19 cellular contexts compared by ENCODE assay signal in the genomic region with DNA sequence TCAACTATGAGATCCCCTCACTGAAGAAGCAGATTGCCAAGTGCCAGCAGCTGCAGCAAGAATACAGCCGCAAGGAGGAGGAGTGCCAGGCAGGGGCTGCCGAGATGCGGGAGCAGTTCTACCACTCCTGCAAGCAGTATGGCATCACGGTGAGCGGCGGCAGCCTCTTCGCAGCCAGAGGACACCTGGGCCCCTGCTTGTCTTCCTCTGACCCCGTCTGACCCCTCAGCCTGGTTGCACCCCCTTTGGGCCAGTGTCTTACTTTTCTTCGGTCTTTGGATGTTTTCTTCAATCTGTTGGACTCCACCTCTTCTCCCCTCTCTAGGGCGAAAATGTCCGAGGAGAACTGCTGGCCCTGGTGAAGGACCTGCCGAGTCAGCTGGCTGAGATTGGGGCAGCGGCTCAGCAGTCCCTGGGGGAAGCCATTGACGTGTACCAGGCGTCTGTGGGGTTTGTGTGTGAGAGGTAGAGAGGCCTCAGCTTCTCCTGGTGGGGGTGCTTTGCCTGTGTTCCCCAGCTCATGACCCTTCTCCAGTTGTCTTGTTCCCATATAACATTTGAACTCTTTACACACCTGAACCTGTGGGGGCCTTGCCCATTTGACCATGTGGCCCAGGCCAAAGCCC. TPM values are rescaled to one million over a fixed set of nuclear protein-coding genes. Genes with fewer than 3 reads are reported as not detected.
DNase-seq lines count a peak whose midpoint lies in the region; ATAC-seq and TF ChIP-seq lines count a peak whose summit lies in the region.
"Had no signal": no experiment of that assay in that cellular context is flagged by ENCODE, and none has a peak within 500 bp of the region (broad histone marks: within the 10 kb centered on the region; RNA-seq: fewer than 3 reads in every experiment).

No MANE protein-coding gene starts in this region.

- intact Hi-C loops in right cardiac atrium (cut with DNase I), result no loop called here

- no peaks in the 10 kb centered on the region for H3K9me3 ChIP-seq in OCI-LY3 (ENCODE audit: insufficient read depth, low read length)
- no peaks in the 10 kb centered on the region for H3K9me3 ChIP-seq in endodermal cell (ENCODE audit: control insufficient read depth, low read length)
- no peaks in the 10 kb centered on the region for H3K9me3 ChIP-seq in thymus (ENCODE audit: control insufficient read depth)
- no peaks in the 10 kb centered on the region for H3K9me3 ChIP-seq in right cardiac atrium (ENCODE audit: control insufficient read depth, low read length)
- H3K9me3 ChIP-seq: Peyer's patch had no signal

- peaks cover 46% of the 10 kb centered on the region for H3K36me3 Mint-ChIP-seq in activated naive CD4-positive, alpha-beta T cell treated with anti-CD3 and anti-CD28 coated beads, Interleukin-2, amount 10 ng/mL, durations not matched to agents 7 days and 5 days
- peaks cover 56% of the 10 kb centered on the region for H3K36me3 Mint-ChIP-seq in endodermal cell (ENCODE audit: low read depth)

- WGBS in endodermal cell (ENCODE audit: insufficient coverage in 1 of 2, insufficient read length in 1 of 2), 2 experiments, result 88 to 92% methylated on average over 9 to 15 of the region's 15 CpGs
- 62% methylated on average over 15 of the region's 15 CpGs for WGBS in thymus
- 81% methylated on average over 15 of the region's 15 CpGs for WGBS in right cardiac atrium

- no peak overlapping the region for H2AFZ ChIP-seq in OCI-LY3 (ENCODE audit: low read depth, low read length)
- H2AFZ ChIP-seq: GM23248 had no signal

- CTCF ChIA-PET in activated naive CD4-positive, alpha-beta T cell treated with anti-CD3 and anti-CD28 coated beads, Interleukin-2, amount 10 ng/mL, durations not matched to agents 7 days and 5 days (lab: Charles Lee), result interaction anchor here (0.6 to 2.0 kb wide), 4 partner anchors 27 to 137 kb away, joined by 3 to 7 read pairs (median 4); a partner anchor contains a TSS

- H3K27ac Mint-ChIP-seq in activated naive CD4-positive, alpha-beta T cell treated with anti-CD3 and anti-CD28 coated beads, Interleukin-2, amount 10 ng/mL, durations not matched to agents 7 days and 5 days, result peak overlapping the region; percentile 71
- H3K27ac Mint-ChIP-seq in endodermal cell, result no peak overlapping the region

- H3K27me3 ChIP-seq in OCI-LY3 (ENCODE audit: low read depth, low read length) (no peaks in the 10 kb centered on the region), endodermal cell (ENCODE audit: control insufficient read depth, insufficient read depth, low read length, poor library complexity, severe bottlenecking) (no peaks in the 10 kb centered on the region), thymus (ENCODE audit: control insufficient read depth, insufficient read depth) (no peaks in the 10 kb centered on the region), right cardiac atrium (ENCODE audit: control insufficient read depth, insufficient read depth) (no peaks in the 10 kb centered on the region)
- H3K27me3 ChIP-seq: Peyer's patch had no signal

- 0 out of 2 replicates have a peak, but pooled peaks have one; percentile 7 for TF ChIP-seq CTCF in OCI-LY3 (IDR thresholded peaks at IDR 0.05; ENCODE audit: low read depth, low read length)
- TF ChIP-seq CTCF in endodermal cell (conservative IDR thresholded peaks at IDR 0.05), result peak; percentile 50

- H3K4me1 ChIP-seq in OCI-LY3 (ENCODE audit: low read length) (peaks cover 11% of the 10 kb centered on the region), endodermal cell (ENCODE audit: control insufficient read depth, insufficient read depth, low read length) (no peaks in the 10 kb centered on the region), thymus (ENCODE audit: control insufficient read depth, insufficient read depth, low read length) (peaks cover 21% of the 10 kb centered on the region), right cardiac atrium (ENCODE audit: control insufficient read depth, insufficient read depth, low read length) (no peaks in the 10 kb centered on the region)

- H4K20me1 ChIP-seq in OCI-LY3 (ENCODE audit: insufficient read depth, low read length), result no peaks in the 10 kb centered on the region

- H3K27me3 Mint-ChIP-seq in activated naive CD4-positive, alpha-beta T cell treated with anti-CD3 and anti-CD28 coated beads, Interleukin-2, amount 10 ng/mL, durations not matched to agents 7 days and 5 days, result no peaks in the 10 kb centered on the region
- no peaks in the 10 kb centered on the region for H3K27me3 Mint-ChIP-seq in endodermal cell (ENCODE audit: insufficient read depth)

- no peak overlapping the region for H3K4me3 Mint-ChIP-seq in activated naive CD4-positive, alpha-beta T cell treated with anti-CD3 and anti-CD28 coated beads, Interleukin-2, amount 10 ng/mL, durations not matched to agents 7 days and 5 days
- H3K4me3 Mint-ChIP-seq in endodermal cell, result no peak overlapping the region
- H3K4me3 Mint-ChIP-seq: CD14-positive monocyte had no signal

- no peak for DNase-seq in activated naive CD4-positive, alpha-beta T cell treated with anti-CD3 and anti-CD28 coated beads, Interleukin-2, amount 10 ng/mL, durations not matched to agents 7 days and 5 days
- DNase-seq in activated naive CD4-positive, alpha-beta T cell (lab: John Stamatoyannopoulos, UW), result no peak
- DNase-seq in endodermal cell, result peak; percentile 86
- DNase-seq in right cardiac atrium, result no peak
- DNase-seq in DMS153 (lab: John Stamatoyannopoulos, UW), result no peak
- DNase-seq: COR-L47, DMS53, GM23248, NCI-H1092, NCI-H1694, NCI-H2107, NCI-H748 treated with DMSO at 0.1 percent for 48 hours, Peyer's patch, SHP77 treated with DMSO at 0.1 percent for 48 hours had no signal

- no peak overlapping the region for H3K4me2 ChIP-seq in OCI-LY3 (ENCODE audit: low read length)

- peaks cover 18% of the 10 kb centered on the region for H3K79me2 ChIP-seq in OCI-LY3 (ENCODE audit: low read length)

- H3K4me3 ChIP-seq in OCI-LY3 (ENCODE audit: low read length) (no peak overlapping the region), endodermal cell (ENCODE audit: low read length) (no peak overlapping the region), thymus (ENCODE audit: low read length) (no peak overlapping the region), right cardiac atrium (ENCODE audit: low read length) (no peak overlapping the region)
- H3K4me3 ChIP-seq: GM23248, Peyer's patch had no signal

- H3K36me3 ChIP-seq in OCI-LY3 (replicated peaks; ENCODE audit: low read depth, low read length) (peaks cover 42% of the 10 kb centered on the region), endodermal cell (ENCODE audit: control insufficient read depth, insufficient read depth, low read length) (peaks cover 34% of the 10 kb centered on the region), thymus (ENCODE audit: control insufficient read depth, insufficient read depth) (peaks cover 45% of the 10 kb centered on the region)

- H3K9ac ChIP-seq in OCI-LY3 (ENCODE audit: low read length) (no peak overlapping the region), endodermal cell (ENCODE audit: extremely low read depth, low read length, poor library complexity, severe bottlenecking) (no peak overlapping the region)
- H3K9ac ChIP-seq: GM23248 had no signal

- peaks cover 23% of the 10 kb centered on the region for H3K4me1 Mint-ChIP-seq in activated naive CD4-positive, alpha-beta T cell treated with anti-CD3 and anti-CD28 coated beads, Interleukin-2, amount 10 ng/mL, durations not matched to agents 7 days and 5 days
- H3K4me1 Mint-ChIP-seq in endodermal cell, result peaks cover 2% of the 10 kb centered on the region

- no peak for ATAC-seq in right cardiac atrium
- no peak for ATAC-seq in GM21526 (IDR thresholded peaks at IDR 0.05; ENCODE audit: low FRiP score, unreplicated experiment)

- no peaks in the 10 kb centered on the region for H3K9me3 Mint-ChIP-seq in activated naive CD4-positive, alpha-beta T cell treated with anti-CD3 and anti-CD28 coated beads, Interleukin-2, amount 10 ng/mL, durations not matched to agents 7 days and 5 days
- no peaks in the 10 kb centered on the region for H3K9me3 Mint-ChIP-seq in endodermal cell

- H3K27ac ChIP-seq in OCI-LY3 (ENCODE audit: low read length) (no peak overlapping the region), endodermal cell (ENCODE audit: low read depth, low read length) (no peak overlapping the region), thymus (ENCODE audit: low read depth) (peak overlapping the region; percentile 77), right cardiac atrium (ENCODE audit: low read length) (no peak overlapping the region)
- H3K27ac ChIP-seq: GM23248, Peyer's patch had no signal

RNA-seq across cellular contexts. Expression of a gene that starts 4.4 kb away (rescaled TPM):
- total RNA-seq in endodermal cell (100 to 1,000 TPM; 171 to 198 TPM), right cardiac atrium (10 to 100 TPM; 56.8 to 66.8 (median 64.9) TPM)
- 245 TPM for polyA plus RNA-seq in endodermal cell (2013, experiment 1 of 2)
- 217 TPM for polyA plus RNA-seq in endodermal cell (2013, experiment 2 of 2)
- polyA plus RNA-seq in thymus (684 TPM), right cardiac atrium (54.3 TPM)

RNA-seq across cellular contexts. Expression of a gene that starts 17.6 kb away (rescaled TPM):
- total RNA-seq in endodermal cell (under 1 TPM; 0.57 to 0.60 TPM), right cardiac atrium (not detected)
- polyA plus RNA-seq in endodermal cell (2013, experiment 1 of 2), result not detected
- not detected for polyA plus RNA-seq in endodermal cell (2013, experiment 2 of 2)
- polyA plus RNA-seq in thymus (1.9 TPM), right cardiac atrium (not detected)
- total RNA-seq: GM23248, M059J had no signal
- polyA plus RNA-seq: CD14-positive monocyte, GM23248 had no signal

RNA-seq across cellular contexts. Expression of a gene that starts 33.9 kb away (rescaled TPM):
- total RNA-seq in endodermal cell (10 to 100 TPM in 1 of 2 donors, 1 to 10 TPM in 1; 8.5 to 10.4 TPM), right cardiac atrium (10 to 100 TPM; 23.9 to 29.9 (median 26.0) TPM)
- polyA plus RNA-seq in endodermal cell (2013, experiment 1 of 2), result 7.9 TPM
- 7.4 TPM for polyA plus RNA-seq in endodermal cell (2013, experiment 2 of 2)
- polyA plus RNA-seq in thymus (9.0 TPM), right cardiac atrium (16.1 TPM)
